Comparison of ENCODE assay signal across 19 cellular contexts in genomic region chr7:81851413-81851812, GRCh38.
"Had no signal": no experiment of that assay in that cellular context is flagged by ENCODE, and none has a peak within 500 bp of the region (broad histone marks: within the 10 kb centered on the region; RNA-seq: fewer than 3 reads in every experiment).

No MANE protein-coding gene starts in this region.

- H3K4me3 ChIP-seq: heart left ventricle, sigmoid colon, skin epidermis, stomach, thoracic aorta had no signal

- DNase-seq: effector memory CD4-positive, alpha-beta T cell; heart left ventricle; hippocampal formation; kidney glomerular epithelial cell; mammary epithelial cell; naive thymus-derived CD4-positive, alpha-beta T cell; posterior cingulate gyrus; sigmoid colon; stimulated activated CD4-positive, alpha-beta T cell treated with anti-CD3 and anti-CD28 coated beads, Interleukin-12 subunit alpha, Interleukin-12 subunit beta, amount 100 ng/mL, for 4 hours; stimulated activated naive CD4-positive, alpha-beta T cell; stomach; substantia nigra; trophoblast cell had no signal

- H3K4me1 ChIP-seq: sigmoid colon, stomach had no signal

- H3K36me3 ChIP-seq: heart left ventricle, sigmoid colon, stomach, thoracic aorta had no signal

- H3K27ac ChIP-seq: heart left ventricle, sigmoid colon, skin epidermis, stomach, thoracic aorta had no signal

- H3K27me3 ChIP-seq: heart left ventricle, sigmoid colon, stomach had no signal

- ATAC-seq: esophagus mucosa; heart left ventricle; naive thymus-derived CD4-positive, alpha-beta T cell had no signal

- H3K9me3 ChIP-seq: heart left ventricle, sigmoid colon, stomach, thoracic aorta had no signal

- FAIRE-seq: endometrium, frontal cortex, islet of Langerhans had no signal
